ENCODE assay signal across 8 cellular contexts in the genomic region with DNA sequence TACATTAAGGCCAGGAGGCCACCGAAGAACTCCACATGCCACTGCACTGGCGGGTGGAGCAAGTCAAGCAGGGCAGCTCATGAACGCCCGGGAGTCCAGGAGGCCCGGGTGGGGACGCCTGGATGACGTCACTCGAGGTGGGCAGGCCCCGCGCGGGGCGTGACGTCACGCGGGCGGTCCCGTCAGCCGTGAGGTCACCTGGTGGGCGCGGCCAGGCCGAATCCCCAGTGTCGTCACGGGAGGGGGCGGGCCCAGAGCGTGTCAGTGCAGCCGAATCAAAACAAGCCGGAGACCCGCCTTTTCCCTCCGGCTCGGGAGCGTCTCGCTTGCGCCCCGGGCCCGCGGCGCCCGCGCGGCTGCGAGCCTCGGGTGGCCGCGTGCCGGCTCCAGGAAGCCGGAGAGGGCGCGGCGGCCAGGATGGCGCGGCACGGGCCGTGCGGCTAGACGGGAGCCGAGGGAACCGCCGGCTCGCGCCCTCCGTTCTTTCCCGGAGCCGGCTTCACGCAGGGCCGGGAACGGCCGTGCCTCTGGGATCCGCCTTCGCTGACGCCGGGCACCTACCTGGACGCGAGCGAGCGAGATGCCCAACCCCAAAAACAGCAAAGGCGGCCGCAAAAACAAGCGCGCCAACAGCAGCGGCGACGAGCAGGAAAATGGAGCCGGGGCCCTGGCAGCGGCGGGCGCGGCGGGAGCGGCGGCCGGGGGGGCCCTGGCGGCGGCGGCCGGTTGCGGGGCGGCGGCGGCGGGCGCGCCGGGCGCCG. TPM values are rescaled to one million over a fixed set of nuclear protein-coding genes. Genes with fewer than 3 reads are reported as not detected.
DNase-seq lines count a peak whose midpoint lies in the region; ATAC-seq, FAIRE-seq and TF ChIP-seq lines count a peak whose summit lies in the region.

A gene with protein sequence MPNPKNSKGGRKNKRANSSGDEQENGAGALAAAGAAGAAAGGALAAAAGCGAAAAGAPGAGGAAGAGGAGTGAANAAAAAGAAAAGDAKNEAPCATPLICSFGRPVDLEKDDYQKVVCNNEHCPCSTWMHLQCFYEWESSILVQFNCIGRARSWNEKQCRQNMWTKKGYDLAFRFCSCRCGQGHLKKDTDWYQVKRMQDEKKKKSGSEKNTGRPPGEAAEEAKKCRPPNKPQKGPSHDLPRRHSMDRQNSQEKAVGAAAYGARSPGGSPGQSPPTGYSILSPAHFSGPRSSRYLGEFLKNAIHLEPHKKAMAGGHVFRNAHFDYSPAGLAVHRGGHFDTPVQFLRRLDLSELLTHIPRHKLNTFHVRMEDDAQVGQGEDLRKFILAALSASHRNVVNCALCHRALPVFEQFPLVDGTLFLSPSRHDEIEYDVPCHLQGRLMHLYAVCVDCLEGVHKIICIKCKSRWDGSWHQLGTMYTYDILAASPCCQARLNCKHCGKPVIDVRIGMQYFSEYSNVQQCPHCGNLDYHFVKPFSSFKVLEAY (plus strand): TSS at position 264 of the 761 bp plus-strand sequence. CDS start 317 bp downstream, at position 581.

- peak within 1 kb of the TSS; percentile 97 for H3K23ac ChIP-seq in IMR-90 (ENCODE audit: low read depth, low read length)

- peak within 1 kb of the TSS; percentile 89 for H2AFZ ChIP-seq in IMR-90 (replicated peaks; ENCODE audit: low read length, poor library complexity)

- intact Hi-C loops in IMR-90 (cut with micrococcal nuclease) = loop anchor here (5.0 kb wide), 1 partner anchor 227 kb away; no protein-coding TSS in a partner anchor

- peak; percentile 68; the same call in 1 of the 2 replicates for TF ChIP-seq POLR2A in IMR-90 (IDR thresholded peaks at IDR 0.05; ENCODE audit: low read depth, low read length)

- H3K79me1 ChIP-seq in IMR-90 (ENCODE audit: low read depth in 1 of 2, low read length in 2 of 2) = peaks cover 14 to 22% of the 10 kb centered on the region in 2 experiments

- peak within 1 kb of the TSS; percentile 38 for H2AK9ac ChIP-seq in IMR-90 (replicated peaks; ENCODE audit: low read depth, low read length, poor library complexity)

- H2BK120ac ChIP-seq in IMR-90 (ENCODE audit: low read depth, low read length) = peak within 1 kb of the TSS; percentile 62; the same call in 1 of the 2 replicates

- peak within 1 kb of the TSS; percentile 82 for H3K14ac ChIP-seq in IMR-90 (replicated peaks; ENCODE audit: low read depth, low read length)

- no peak for TF ChIP-seq CTCF in D721Med (IDR thresholded peaks at IDR 0.05; ENCODE audit: insufficient read depth, missing control alignments)
- TF ChIP-seq CTCF in IMR-90 (conservative IDR thresholded peaks at IDR 0.05; ENCODE audit: low read depth, low read length) = no peak
- TF ChIP-seq CTCF in epithelial cell of esophagus (IDR thresholded peaks at IDR 0.05; ENCODE audit: insufficient read depth, low read depth, low read length, missing control alignments) = no peak

- TF ChIP-seq RAD21 in IMR-90 (IDR thresholded peaks at IDR 0.05; ENCODE audit: low read length) = no peak

- H3K4ac ChIP-seq in IMR-90 (ENCODE audit: low read depth, low read length) = peak within 1 kb of the TSS; percentile 81

- H3K9me1 ChIP-seq in IMR-90 (ENCODE audit: insufficient read depth, low read length) = no peaks in the 10 kb centered on the region

- peak within 1 kb of the TSS; percentile 62 for H3K18ac ChIP-seq in IMR-90 (ENCODE audit: low read depth, low read length)

- H3K4me2 ChIP-seq in IMR-90 (ENCODE audit: low read depth, low read length) = peak within 1 kb of the TSS; percentile 88

- DNase-seq in D721Med (ENCODE audit: insufficient read length, low spot score) = peak; percentile 59
- peak; percentile 94 for DNase-seq in IMR-90
- peak; percentile 37 for DNase-seq in OCI-M2 (lab: John Stamatoyannopoulos, UW; ENCODE audit: unreplicated experiment)
- DNase-seq in activated T-cell treated with anti-CD3 and anti-CD28 coated beads for 4 hours = peak; percentile 100
- peak; percentile 97 for DNase-seq in epithelial cell of esophagus (ENCODE audit: low read depth)
- peak; percentile 99 to 100 for DNase-seq in stimulated activated CD8-positive, alpha-beta memory T cell treated with anti-CD3 and anti-CD28 coated beads, Interleukin-2, amount 100 ng/mL, for 48 hours (ENCODE audit: low read depth in 2 of 2)

- H3K27ac ChIP-seq in IMR-90 (ENCODE audit: insufficient read depth, low read length) = peak within 1 kb of the TSS; percentile 24; the same call in 1 of the 2 replicates

- no peaks in the 10 kb centered on the region; the same call in 1 of the 2 replicates for H4K20me1 ChIP-seq in IMR-90 (ENCODE audit: insufficient read depth, low read length)

- H3K27me3 ChIP-seq in IMR-90 (ENCODE audit: control insufficient read depth, insufficient read depth, low read length) (no peaks in the 10 kb centered on the region; the same call in 1 of the 2 replicates), mononuclear cell (ENCODE audit: insufficient read depth, low read length) (no peaks in the 10 kb centered on the region)

- WGBS in IMR-90 (ENCODE audit: extremely low coverage in 2 of 2, insufficient read length in 1 of 2), 2 experiments = 1% methylated on average over 72 of the region's 105 CpGs; no CpG with 5 or more reads in 1 of the 2 experiments

- in situ Hi-C loops in IMR-90 (cut with MboI; ENCODE audit: low sequenced_read_pairs) = no loop called here

- H2AK5ac ChIP-seq in IMR-90 (ENCODE audit: low read depth, low read length) = no peak within 1 kb of the TSS

- ATAC-seq in GM21529 (IDR thresholded peaks at IDR 0.05; ENCODE audit: unreplicated experiment) = peak; percentile 85
- ATAC-seq in IMR-90 (ENCODE audit: low read depth) = peak; percentile 93

- no peak for FAIRE-seq in D721Med (lab: Jason Lieb, UNC)

- H3K4me1 ChIP-seq in IMR-90 (ENCODE audit: control insufficient read depth, insufficient read depth, low read length) (peaks cover 1% of the 10 kb centered on the region; the same call in 1 of the 2 replicates), mononuclear cell (ENCODE audit: insufficient read depth, low read length) (peaks cover 70% of the 10 kb centered on the region)

- no peaks in the 10 kb centered on the region for H3K36me3 ChIP-seq in IMR-90 (ENCODE audit: control insufficient read depth, insufficient read depth, low read length)

- no peak within 1 kb of the TSS for H2BK15ac ChIP-seq in IMR-90 (ENCODE audit: low read depth, low read length)

- peak within 1 kb of the TSS; percentile 21 to 59; a peak in 3 of 4 replicates for H4K8ac ChIP-seq in IMR-90 (ENCODE audit: low read depth in 2 of 2, low read length in 2 of 2)

- H3K9ac ChIP-seq in IMR-90 (ENCODE audit: low read depth, low read length) = peak within 1 kb of the TSS; percentile 76

- no peak within 1 kb of the TSS for H4K91ac ChIP-seq in IMR-90 (ENCODE audit: insufficient read depth, low read depth, low read length)

- POLR2A ChIA-PET in IMR-90 (lab: Charles Lee; ENCODE audit: unreplicated experiment) = no interaction called here

- no TSS peak for BruUV-seq in IMR-90 (replicated peaks; lab: Mats Ljungman, UMichigan)

- peak within 1 kb of the TSS; percentile 73 for H4K5ac ChIP-seq in IMR-90 (ENCODE audit: low read depth, low read length)

- H2BK5ac ChIP-seq in IMR-90 (ENCODE audit: low read depth, low read length, poor library complexity, severe bottlenecking) = no peak within 1 kb of the TSS

- dilution Hi-C loops in IMR-90 (cut with HindIII; ENCODE audit: low sequenced_read_pairs, unreplicated experiment) = no loop called here

- H3K9me3 ChIP-seq in IMR-90 (ENCODE audit: control insufficient read depth, insufficient read depth, low read length) = no peaks in the 10 kb centered on the region
- no peaks in the 10 kb centered on the region for H3K9me3 ChIP-seq in mononuclear cell (ENCODE audit: low read depth, low read length)

- CTCF ChIA-PET in IMR-90 (lab: Yijun Ruan, JAX) = no interaction called here

- peak within 1 kb of the TSS; percentile 55; the same call in 1 of the 2 replicates for H3K56ac ChIP-seq in IMR-90 (ENCODE audit: extremely low read depth, insufficient read depth, low read length)

- H2BK20ac ChIP-seq in IMR-90 (ENCODE audit: low read depth, low read length) = no peak within 1 kb of the TSS

- peak within 1 kb of the TSS; percentile 75 for H3K4me3 ChIP-seq in IMR-90 (ENCODE audit: insufficient read depth, low read depth, low read length)
- peak within 1 kb of the TSS; percentile 76 for H3K4me3 ChIP-seq in epithelial cell of esophagus (ENCODE audit: low read length)
- H3K4me3 ChIP-seq in mononuclear cell (ENCODE audit: low read length) = peak within 1 kb of the TSS; percentile 88

TF ChIP-seq in IMR-90, 13 proteins besides CTCF, POLR2A, EP300 and RAD21:
- TF ChIP-seq, protein P1, sequence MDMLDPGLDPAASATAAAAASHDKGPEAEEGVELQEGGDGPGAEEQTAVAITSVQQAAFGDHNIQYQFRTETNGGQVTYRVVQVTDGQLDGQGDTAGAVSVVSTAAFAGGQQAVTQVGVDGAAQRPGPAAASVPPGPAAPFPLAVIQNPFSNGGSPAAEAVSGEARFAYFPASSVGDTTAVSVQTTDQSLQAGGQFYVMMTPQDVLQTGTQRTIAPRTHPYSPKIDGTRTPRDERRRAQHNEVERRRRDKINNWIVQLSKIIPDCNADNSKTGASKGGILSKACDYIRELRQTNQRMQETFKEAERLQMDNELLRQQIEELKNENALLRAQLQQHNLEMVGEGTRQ (IDR thresholded peaks at IDR 0.05; ENCODE audit: low read depth, low read length) = peak; percentile 66
- TF ChIP-seq CEBPB (IDR thresholded peaks at IDR 0.05; ENCODE audit: low read depth, low read length) = peak; percentile 33; the same call in 1 of the 2 replicates
- peak; percentile 55; the same call in 1 of the 2 replicates for TF ChIP-seq FOS (IDR thresholded peaks at IDR 0.05; ENCODE audit: low read depth, low read length)
- TF ChIP-seq SMC3 (IDR thresholded peaks at IDR 0.05; ENCODE audit: low read depth, low read length) = no peak
- TF ChIP-seq MAZ (IDR thresholded peaks at IDR 0.05; ENCODE audit: borderline replicate concordance, low read depth, low read length) = peak; percentile 46; the same call in 1 of the 2 replicates
- TF ChIP-seq RCOR1 (IDR thresholded peaks at IDR 0.05; ENCODE audit: insufficient replicate concordance, low read length) = no peak
- TF ChIP-seq RFX5 (IDR thresholded peaks at IDR 0.05; ENCODE audit: low read depth, low read length) = no peak
TF ChIP-seq in IMR-90: peak in this region for 4.

RNA-seq across cellular contexts. Expression of the gene that starts here (rescaled TPM):
- total RNA-seq in IMR-90 (2012; rRNA removed) = 4.3 and 7.2 TPM in 2 replicates
- polyA plus RNA-seq in IMR-90 (2012; rRNA removed) = 2.5 and 3.1 TPM in 2 replicates
- polyA plus RNA-seq in IMR-90 (2012; cell fraction: cytosol; rRNA removed) = 1.5 and 2.1 TPM in 2 replicates
- 0.92 and 1.8 TPM in 2 replicates for polyA plus RNA-seq in IMR-90 (2012; cell fraction: nucleus; rRNA removed; ENCODE audit: low replicate concordance)
- 200 TPM for total RNA-seq in mononuclear cell

Comparison
In these comparisons a context has a peak if more than half of its experiments do, and no peak if none do; other contexts are left out.
1. Peak in every context shown above with its lines: DNase-seq, ATAC-seq, H3K4me3 ChIP-seq and H3K27ac ChIP-seq.
2. RNA of the gene that starts here (total RNA-seq): 200 TPM in mononuclear cell (single experiment); 4.3 to 7.2 TPM in IMR-90; every median in the first group is over 10 times any median in the second.
3. DNase-seq: peak in every context shown above with its lines; median percentile 100 in activated T-cell treated with anti-CD3 and anti-CD28 coated beads for 4 hours; 100 in stimulated activated CD8-positive, alpha-beta memory T cell treated with anti-CD3 and anti-CD28 coated beads, Interleukin-2, amount 100 ng/mL, for 48 hours; 97 in epithelial cell of esophagus; 94 in IMR-90; 59 in D721Med; 37 in OCI-M2.